1 cellular context compared by ENCODE assay signal in the genomic region with DNA sequence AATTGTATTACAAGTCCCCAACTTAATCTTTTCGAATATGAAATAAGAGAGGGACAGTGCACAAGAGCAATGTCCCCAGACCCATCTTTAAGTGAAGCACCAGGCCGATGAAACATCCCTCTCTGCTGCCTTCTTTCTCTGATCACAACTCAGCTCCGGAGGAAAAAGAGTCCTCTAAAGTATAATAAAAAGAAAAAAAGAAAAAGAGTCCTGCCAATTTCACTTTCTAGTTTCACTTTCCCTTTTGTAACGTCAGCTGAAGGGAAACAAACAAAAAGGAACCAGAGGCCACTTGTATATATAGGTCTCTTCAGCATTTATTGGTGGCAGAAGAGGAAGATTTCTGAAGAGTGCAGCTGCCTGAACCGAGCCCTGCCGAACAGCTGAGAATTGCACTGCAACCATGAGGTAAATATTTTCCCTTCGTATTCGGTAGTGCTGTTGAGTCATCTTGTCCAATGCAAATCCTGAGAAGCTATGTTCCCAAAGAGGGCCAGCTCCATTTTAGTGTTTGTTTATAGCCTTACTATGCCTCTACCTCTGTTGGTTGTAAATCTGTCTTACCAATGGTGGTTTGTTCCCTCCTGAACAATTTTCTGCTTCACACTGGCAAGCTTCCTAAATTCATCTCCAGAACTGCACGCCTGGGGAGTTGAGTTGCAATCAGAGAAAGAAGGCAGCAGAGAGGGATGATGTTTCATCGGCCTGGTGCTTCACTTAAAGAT.
TF ChIP-seq lines count a peak whose summit lies in the region.

A gene with protein sequence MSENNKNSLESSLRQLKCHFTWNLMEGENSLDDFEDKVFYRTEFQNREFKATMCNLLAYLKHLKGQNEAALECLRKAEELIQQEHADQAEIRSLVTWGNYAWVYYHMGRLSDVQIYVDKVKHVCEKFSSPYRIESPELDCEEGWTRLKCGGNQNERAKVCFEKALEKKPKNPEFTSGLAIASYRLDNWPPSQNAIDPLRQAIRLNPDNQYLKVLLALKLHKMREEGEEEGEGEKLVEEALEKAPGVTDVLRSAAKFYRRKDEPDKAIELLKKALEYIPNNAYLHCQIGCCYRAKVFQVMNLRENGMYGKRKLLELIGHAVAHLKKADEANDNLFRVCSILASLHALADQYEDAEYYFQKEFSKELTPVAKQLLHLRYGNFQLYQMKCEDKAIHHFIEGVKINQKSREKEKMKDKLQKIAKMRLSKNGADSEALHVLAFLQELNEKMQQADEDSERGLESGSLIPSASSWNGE (plus strand): TSS at position 326 of the 725 bp plus-strand sequence. CDS start 78 bp downstream, at position 404.

TF ChIP-seq in HCT116, 20 proteins besides CTCF, POLR2A, EP300 and RAD21 (continued from another document):
- TF ChIP-seq, protein P1, sequence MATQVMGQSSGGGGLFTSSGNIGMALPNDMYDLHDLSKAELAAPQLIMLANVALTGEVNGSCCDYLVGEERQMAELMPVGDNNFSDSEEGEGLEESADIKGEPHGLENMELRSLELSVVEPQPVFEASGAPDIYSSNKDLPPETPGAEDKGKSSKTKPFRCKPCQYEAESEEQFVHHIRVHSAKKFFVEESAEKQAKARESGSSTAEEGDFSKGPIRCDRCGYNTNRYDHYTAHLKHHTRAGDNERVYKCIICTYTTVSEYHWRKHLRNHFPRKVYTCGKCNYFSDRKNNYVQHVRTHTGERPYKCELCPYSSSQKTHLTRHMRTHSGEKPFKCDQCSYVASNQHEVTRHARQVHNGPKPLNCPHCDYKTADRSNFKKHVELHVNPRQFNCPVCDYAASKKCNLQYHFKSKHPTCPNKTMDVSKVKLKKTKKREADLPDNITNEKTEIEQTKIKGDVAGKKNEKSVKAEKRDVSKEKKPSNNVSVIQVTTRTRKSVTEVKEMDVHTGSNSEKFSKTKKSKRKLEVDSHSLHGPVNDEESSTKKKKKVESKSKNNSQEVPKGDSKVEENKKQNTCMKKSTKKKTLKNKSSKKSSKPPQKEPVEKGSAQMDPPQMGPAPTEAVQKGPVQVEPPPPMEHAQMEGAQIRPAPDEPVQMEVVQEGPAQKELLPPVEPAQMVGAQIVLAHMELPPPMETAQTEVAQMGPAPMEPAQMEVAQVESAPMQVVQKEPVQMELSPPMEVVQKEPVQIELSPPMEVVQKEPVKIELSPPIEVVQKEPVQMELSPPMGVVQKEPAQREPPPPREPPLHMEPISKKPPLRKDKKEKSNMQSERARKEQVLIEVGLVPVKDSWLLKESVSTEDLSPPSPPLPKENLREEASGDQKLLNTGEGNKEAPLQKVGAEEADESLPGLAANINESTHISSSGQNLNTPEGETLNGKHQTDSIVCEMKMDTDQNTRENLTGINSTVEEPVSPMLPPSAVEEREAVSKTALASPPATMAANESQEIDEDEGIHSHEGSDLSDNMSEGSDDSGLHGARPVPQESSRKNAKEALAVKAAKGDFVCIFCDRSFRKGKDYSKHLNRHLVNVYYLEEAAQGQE (IDR thresholded peaks at IDR 0.05; ENCODE audit: low read depth) = no peak
- peak; percentile 29; the same call in 1 of the 2 replicates for TF ChIP-seq POLR2AphosphoS5 (IDR thresholded peaks at IDR 0.05; ENCODE audit: low read depth, low read length)
- TF ChIP-seq YY1 (IDR thresholded peaks at IDR 0.05; ENCODE audit: extremely low read depth, insufficient replicate concordance, low read depth, low read length) = peak; percentile 19
- TF ChIP-seq CEBPB (IDR thresholded peaks at IDR 0.05; ENCODE audit: low read depth) = 0 out of 2 replicates have a peak, but pooled peaks have one; percentile 15
- peak; percentile 30; the same call in 1 of the 2 replicates for TF ChIP-seq FOSL1 (IDR thresholded peaks at IDR 0.05; ENCODE audit: low read depth)
- TF ChIP-seq ZNF274 (IDR thresholded peaks at IDR 0.05; ENCODE audit: low read depth, low read length) = no peak
